ENCODE assay signal across 8 cellular contexts in genomic region chr18:12839057-12839525, GRCh38. TPM values are rescaled to one million over a fixed set of nuclear protein-coding genes. Genes with fewer than 3 reads are reported as not detected.
A peak's percentile ranks its signal among the peaks of the same experiment; 100 is the strongest.
DNase-seq lines count a peak whose midpoint lies in the region; ATAC-seq and TF ChIP-seq lines count a peak whose summit lies in the region.

No MANE protein-coding gene starts in this region.

- H3K27ac ChIP-seq in HL-60 (replicated peaks) (peak overlapping the region; percentile 79), H9 (ENCODE audit: insufficient read length, low read depth, low read length) (no peak overlapping the region)

- H3K79me1 ChIP-seq in H9 (ENCODE audit: insufficient read depth, low read depth, low read length, poor library complexity, severe bottlenecking): no peaks in the 10 kb centered on the region

- TF ChIP-seq CTCF in GM10248 (IDR thresholded peaks at IDR 0.05; ENCODE audit: control extremely low read depth, extremely low read depth, low read depth, missing control alignments) (no peak), HL-60 (IDR thresholded peaks at IDR 0.05; ENCODE audit: insufficient read depth, low read length) (no peak), osteocyte (IDR thresholded peaks at IDR 0.05) (no peak), H9 (conservative IDR thresholded peaks at IDR 0.05) (no peak)

- H3K4me1 Mint-ChIP-seq in osteocyte (ENCODE audit: unreplicated experiment) (peaks cover 37% of the 10 kb centered on the region), H9 (peaks cover 28 to 30% of the 10 kb centered on the region in 2 experiments)

- no peaks in the 10 kb centered on the region for H3K27me3 Mint-ChIP-seq in osteocyte (ENCODE audit: unreplicated experiment)
- no peaks in the 10 kb centered on the region for H3K27me3 Mint-ChIP-seq in H9 (ENCODE audit: low read depth)

- H3K4me1 ChIP-seq in adipocyte (ENCODE audit: control insufficient read depth, insufficient read depth, low read length) (peaks cover 38% of the 10 kb centered on the region), H9 (ENCODE audit: insufficient read depth, low read length) (peaks cover 4% of the 10 kb centered on the region; the same call in 1 of the 2 replicates)

- CTCF ChIA-PET in GM10248 (lab: Yijun Ruan, JAX): interaction anchor here (1.4 kb wide), 1 partner anchor 24 kb away, joined by 6 read pairs; no protein-coding TSS in a partner anchor

- no peak overlapping the region for H3K23ac ChIP-seq in H9 (ENCODE audit: insufficient read length, low read depth, low read length)

- H3K9me3 Mint-ChIP-seq in osteocyte (ENCODE audit: unreplicated experiment) (no peaks in the 10 kb centered on the region), H9 (no peaks in the 10 kb centered on the region)

- WGBS in H9 (ENCODE audit: extremely low coverage, insufficient read length, low lambda C conversion rate): no CpG with 5 or more reads among the region's 2 CpGs

- H3K9ac ChIP-seq in adipocyte (ENCODE audit: low read length): peak overlapping the region; percentile 45
- no peak overlapping the region for H3K9ac ChIP-seq in H9 (ENCODE audit: extremely low read depth, insufficient read length, low read length)

- no peak overlapping the region for H2BK5ac ChIP-seq in H9 (ENCODE audit: insufficient read length, low read length)

- no peaks in the 10 kb centered on the region for H3K9me3 ChIP-seq in adipocyte (ENCODE audit: control insufficient read depth, low read length)
- H3K9me3 ChIP-seq in H9 (ENCODE audit: control insufficient read depth, low read depth, low read length): no peaks in the 10 kb centered on the region

- peak overlapping the region; percentile 75 for H3K27ac Mint-ChIP-seq in osteocyte (ENCODE audit: unreplicated experiment)
- peak overlapping the region in 1 of 3 experiments; percentile 60; a peak in 2 of 7 replicates for H3K27ac Mint-ChIP-seq in H9

- peak; percentile 47 for ATAC-seq in GM21447 (IDR thresholded peaks at IDR 0.05; ENCODE audit: unreplicated experiment)

- POLR2A ChIA-PET in GM10248 (lab: Yijun Ruan, JAX): interaction anchor here (0.9 kb wide), 1 partner anchor 45 kb away, joined by 4 read pairs; the partner anchor contains the start of gene PTPN2

- H2BK12ac ChIP-seq in H9 (ENCODE audit: insufficient read length, low read depth, low read length): no peak overlapping the region

- H3K14ac ChIP-seq in H9 (ENCODE audit: insufficient read depth, low read length): no peak overlapping the region

- H3K79me2 ChIP-seq in H9 (ENCODE audit: insufficient read depth, low read length): peaks cover 2% of the 10 kb centered on the region; the same call in 1 of the 2 replicates

- peaks cover 7% of the 10 kb centered on the region for H3K36me3 Mint-ChIP-seq in osteocyte (ENCODE audit: unreplicated experiment)
- H3K36me3 Mint-ChIP-seq in H9 (ENCODE audit: insufficient read depth in 1 of 3, low read depth in 3 of 3): peaks cover 5 to 14% (median 9%) of the 10 kb centered on the region in 3 experiments; a peak in 5 of 7 replicates

- no peak overlapping the region for H2BK20ac ChIP-seq in H9 (ENCODE audit: low read depth, low read length, poor library complexity, severe bottlenecking)

- H3K4me3 Mint-ChIP-seq in osteocyte (ENCODE audit: unreplicated experiment) (no peak overlapping the region), H9 (no peak overlapping the region)

- no peak overlapping the region for H4K91ac ChIP-seq in H9 (ENCODE audit: insufficient read length, low read depth, low read length)

- H3K36me3 ChIP-seq in adipocyte (ENCODE audit: control insufficient read depth, insufficient read depth, low read length, severe bottlenecking): no peaks in the 10 kb centered on the region

- DNase-seq in GM10248 (ENCODE audit: extremely low spot score) (peak; percentile 53), HL-60 (ENCODE audit: low read depth in 1 of 2, low spot score in 1 of 2) (no peak), adipocyte (ENCODE audit: low read depth) (no peak), osteocyte (ENCODE audit: extremely low spot score, unreplicated experiment) (no peak), EL (no peak), H9 (no peak)
- DNase-seq in effector CD4-positive, alpha-beta T cell: no peak

- H4K8ac ChIP-seq in H9 (replicated peaks; ENCODE audit: insufficient read length, low read depth, low read length): no peak overlapping the region

- no peak overlapping the region for H3K4me2 ChIP-seq in H9 (ENCODE audit: insufficient read depth, insufficient read length, low read length)

- H3K4ac ChIP-seq in H9 (ENCODE audit: low read depth, low read length): no peak overlapping the region

- no peaks in the 10 kb centered on the region for H3K27me3 ChIP-seq in HL-60 (ENCODE audit: insufficient read depth, poor library complexity, severe bottlenecking)
- H3K27me3 ChIP-seq in adipocyte (replicated peaks; ENCODE audit: control insufficient read depth, insufficient read depth, low read length): no peaks in the 10 kb centered on the region
- H3K27me3 ChIP-seq in H9 (ENCODE audit: insufficient read depth, low read length): no peaks in the 10 kb centered on the region

- H4K5ac ChIP-seq in H9 (ENCODE audit: insufficient read length, low read depth, low read length): no peak overlapping the region

- H2AK5ac ChIP-seq in H9 (ENCODE audit: insufficient read length, low read length): no peak overlapping the region

- H2BK15ac ChIP-seq in H9 (ENCODE audit: low read depth, low read length): no peak overlapping the region

- H4K20me1 ChIP-seq in H9 (ENCODE audit: control insufficient read depth, insufficient read depth, insufficient read length): no peaks in the 10 kb centered on the region

- H3K56ac ChIP-seq in H9 (ENCODE audit: insufficient read length, low read depth, low read length): no peak overlapping the region

- H3K4me3 ChIP-seq in HL-60 (replicated peaks; ENCODE audit: insufficient read depth, low read length) (no peak overlapping the region), adipocyte (ENCODE audit: low read length) (peak overlapping the region; percentile 58)

- no peak overlapping the region for H3T11ph ChIP-seq in H9 (ENCODE audit: low read length)

- no peak overlapping the region for H3K18ac ChIP-seq in H9 (ENCODE audit: insufficient read length, low read depth, low read length)

- no peaks in the 10 kb centered on the region for H3K23me2 ChIP-seq in H9 (ENCODE audit: insufficient read length, low read depth, low read length, poor library complexity, severe bottlenecking)

- no peak overlapping the region for H2BK120ac ChIP-seq in H9 (ENCODE audit: low read depth, low read length, poor library complexity, severe bottlenecking)

- H2AFZ ChIP-seq in H9 (ENCODE audit: low read length): no peak overlapping the region

RNA-seq across cellular contexts. Expression of gene PTPN2, which starts 44.9 kb away (rescaled TPM):
- total RNA-seq in osteocyte (27.1 and 28.6 TPM in 2 replicates), H9 (2021) (46.1 and 48.7 TPM in 2 replicates)
